18 cellular contexts compared by ENCODE assay signal in the genomic region with DNA sequence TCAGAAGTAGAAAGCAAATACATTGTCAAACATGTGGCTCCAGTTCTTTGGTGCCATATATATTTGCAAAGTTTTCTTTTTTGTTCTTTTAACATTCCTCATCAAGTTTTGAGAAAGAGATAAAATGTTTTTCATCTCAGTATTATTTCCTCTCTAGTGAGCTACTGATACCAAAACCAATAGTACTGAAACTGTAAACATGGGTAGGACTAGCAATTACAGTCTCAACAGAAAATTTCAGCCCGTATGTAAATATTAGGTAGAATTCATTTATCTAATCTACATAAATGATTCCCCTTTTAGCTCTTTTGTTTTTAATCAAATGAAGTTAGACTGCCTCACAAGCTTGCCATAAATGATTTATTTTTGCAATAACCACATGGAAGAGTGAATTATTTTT.
A peak's percentile ranks its signal among the peaks of the same experiment; 100 is the strongest.
DNase-seq lines count a peak whose midpoint lies in the region; ATAC-seq and TF ChIP-seq lines count a peak whose summit lies in the region.
"Had no signal": no experiment of that assay in that cellular context is flagged by ENCODE, and none has a peak within 500 bp of the region (broad histone marks: within the 10 kb centered on the region; RNA-seq: fewer than 3 reads in every experiment).

No MANE protein-coding gene starts in this region.

- H3K27me3 ChIP-seq in OCI-LY3 (ENCODE audit: low read depth, low read length): no peaks in the 10 kb centered on the region
- H3K27me3 ChIP-seq: BE2C had no signal

- POLR2A ChIA-PET in RWPE1 (lab: Yijun Ruan, JAX; ENCODE audit: low non-redundant PET): no interaction called here

- no peak overlapping the region for H3K9ac ChIP-seq in OCI-LY3 (ENCODE audit: low read length)

- H3K4me2 ChIP-seq in OCI-LY3 (ENCODE audit: low read length): peak overlapping the region; percentile 33; the same call in 1 of the 2 replicates

- peaks cover 27% of the 10 kb centered on the region for H3K36me3 ChIP-seq in OCI-LY3 (replicated peaks; ENCODE audit: low read depth, low read length)

- DNase-seq in pons (ENCODE audit: low spot score): no peak
- no peak for DNase-seq in HCEC 1CT
- DNase-seq in effector CD8-positive, alpha-beta T cell (lab: John Stamatoyannopoulos, UW): no peak
- DNase-seq in RWPE1 (ENCODE audit: low spot score): no peak
- DNase-seq: activated T-cell treated with anti-CD3 and anti-CD28 coated beads, Interleukin-2, amount 50 U/mL, for 1 hour; BE2C; DMS 273 treated with DMSO at 0.1 percent for 48 hours; endodermal cell; natural killer cell; NCI-H2081 treated with DMSO at 0.1 percent for 48 hours; NCI-H774; retina had no signal

- CTCF ChIA-PET in RWPE1 (lab: Yijun Ruan, JAX): interaction anchor here (0.5 kb wide), 1 partner anchor 12 kb away, joined by 3 read pairs; no protein-coding TSS in a partner anchor

- H3K4me1 ChIP-seq in OCI-LY3 (ENCODE audit: low read length): peaks cover 18% of the 10 kb centered on the region
- H3K4me1 ChIP-seq: BE2C had no signal

- H3K79me2 ChIP-seq in OCI-LY3 (ENCODE audit: low read length): no peaks in the 10 kb centered on the region

- no peaks in the 10 kb centered on the region for H4K20me1 ChIP-seq in OCI-LY3 (ENCODE audit: insufficient read depth, low read length)

- H3K9me3 ChIP-seq in OCI-LY3 (ENCODE audit: insufficient read depth, low read length): no peaks in the 10 kb centered on the region
- H3K9me3 ChIP-seq: BE2C, thoracic aorta had no signal

- no peak overlapping the region for H2AFZ ChIP-seq in OCI-LY3 (ENCODE audit: low read depth, low read length)

- H3K4me3 ChIP-seq in OCI-LY3 (ENCODE audit: low read length): no peak overlapping the region
- H3K4me3 ChIP-seq: lung, thoracic aorta had no signal

- TF ChIP-seq CTCF in OCI-LY3 (IDR thresholded peaks at IDR 0.05; ENCODE audit: low read depth, low read length) (no peak), RWPE1 (conservative IDR thresholded peaks at IDR 0.05; ENCODE audit: low read depth) (no peak)

- 0 out of 2 replicates have a peak overlapping the region, but pooled peaks have one; percentile 9 for H3K27ac ChIP-seq in OCI-LY3 (ENCODE audit: low read length)
- no peak overlapping the region for H3K27ac ChIP-seq in RWPE1
- H3K27ac ChIP-seq: thoracic aorta had no signal

- ATAC-seq in GM18870 (IDR thresholded peaks at IDR 0.05; ENCODE audit: unreplicated experiment): peak; percentile 69
- ATAC-seq in GM21515 (IDR thresholded peaks at IDR 0.05; ENCODE audit: unreplicated experiment): peak; percentile 74
- peak; percentile 71 for ATAC-seq in HG03039 (IDR thresholded peaks at IDR 0.05; ENCODE audit: unreplicated experiment)
- ATAC-seq: natural killer cell had no signal
